8 cellular contexts compared by ENCODE assay signal in genomic region chr17:31093866-31094599, GRCh38. TPM values are rescaled to one million over a fixed set of nuclear protein-coding genes. Genes with fewer than 3 reads are reported as not detected.
DNase-seq lines count a peak whose midpoint lies in the region; ATAC-seq and TF ChIP-seq lines count a peak whose summit lies in the region.

No MANE protein-coding gene starts in this region.

- 21 to 23% (median 21%) methylated on average over 17 of the region's 17 CpGs for WGBS in adrenal gland, 4 donors
- WGBS in lower leg skin, 2 donors = 29% methylated on average over 17 of the region's 17 CpGs

- H3K9me3 ChIP-seq in adrenal gland (replicated peaks in 1 of 3) (no peaks in the 10 kb centered on the region), upper lobe of right lung (no peaks in the 10 kb centered on the region)

- H3K36me3 Mint-ChIP-seq in GM23338 (ENCODE audit: low read depth) = peaks cover 7% of the 10 kb centered on the region; the same call in 1 of the 3 replicates

- TF ChIP-seq CTCF in GM23338 (conservative IDR thresholded peaks at IDR 0.05; ENCODE audit: low read depth in 2 of 2) (no peak), adrenal gland (IDR thresholded peaks at IDR 0.05) (no peak), lower leg skin (IDR thresholded peaks at IDR 0.05) (no peak), upper lobe of right lung (IDR thresholded peaks at IDR 0.05) (no peak)

- peaks cover 9% of the 10 kb centered on the region for H3K4me1 Mint-ChIP-seq in GM23338

- peaks cover 3% of the 10 kb centered on the region for H3K4me1 ChIP-seq in ACC112 (ENCODE audit: control insufficient read depth, insufficient read depth, low read length, unreplicated experiment)
- peaks cover 14% of the 10 kb centered on the region for H3K4me1 ChIP-seq in GM23338 (ENCODE audit: insufficient read depth)
- peaks cover 0 to 5% of the 10 kb centered on the region in 2 donors for H3K4me1 ChIP-seq in adrenal gland (replicated peaks in 1 of 2)
- peaks cover 9% of the 10 kb centered on the region for H3K4me1 ChIP-seq in upper lobe of right lung

- H3K27me3 ChIP-seq in ACC112 (ENCODE audit: insufficient read depth, low read length) (no peaks in the 10 kb centered on the region), GM23338 (ENCODE audit: insufficient read depth) (no peaks in the 10 kb centered on the region), adrenal gland (no peaks in the 10 kb centered on the region), upper lobe of right lung (no peaks in the 10 kb centered on the region)

- H3F3A ChIP-seq in GM23338 (replicated peaks; ENCODE audit: low read depth) = no peaks in the 10 kb centered on the region; the same call in 1 of the 2 replicates

- peak overlapping the region; percentile 81 for H3K4me2 ChIP-seq in GM23338

- TF ChIP-seq POLR2A in adrenal gland (IDR thresholded peaks at IDR 0.05) (no peak), lower leg skin (IDR thresholded peaks at IDR 0.05) (no peak)

- peak; percentile 21 for DNase-seq in GM23338 (ENCODE audit: low spot score)
- peak in 1 of 7 donors; percentile 17 for DNase-seq in adrenal gland
- DNase-seq in lower leg skin (ENCODE audit: low spot score in 2 of 2) = no peak
- DNase-seq in upper lobe of right lung = no peak
- no peak for DNase-seq in NCI-H524 treated with DMSO at 0.1 percent for 48 hours (lab: John Stamatoyannopoulos, UW)
- no peak for DNase-seq in NOMO-1 (lab: John Stamatoyannopoulos, UW; ENCODE audit: unreplicated experiment in 2 of 2)
- DNase-seq in NCI-H1092 (lab: John Stamatoyannopoulos, UW) = no peak

- peak overlapping the region; percentile 87 for H3K4me3 Mint-ChIP-seq in GM23338

- H3K4me3 ChIP-seq in ACC112 (ENCODE audit: low read depth, low read length) (peak overlapping the region; percentile 94), GM23338 (peak overlapping the region; percentile 62), adrenal gland (peak overlapping the region in 2 of 4 donors; percentile 96), lower leg skin (ENCODE audit: low read depth, poor library complexity, severe bottlenecking) (peak overlapping the region; percentile 100), upper lobe of right lung (peak overlapping the region; percentile 86)

- H3K27ac Mint-ChIP-seq in GM23338 = peak overlapping the region; percentile 91

- H4K20me1 ChIP-seq in GM23338 (replicated peaks; ENCODE audit: insufficient read depth) = no peaks in the 10 kb centered on the region

- ATAC-seq in GM23338 = no peak
- ATAC-seq in upper lobe of right lung = no peak

- H2AFZ ChIP-seq in ACC112 (ENCODE audit: low read length, unreplicated experiment) = peak overlapping the region; percentile 90
- H2AFZ ChIP-seq in GM23338 = peak overlapping the region; percentile 80; the same call in 1 of the 2 replicates

- H3K9me3 Mint-ChIP-seq in GM23338 = no peaks in the 10 kb centered on the region

- H3K9me2 ChIP-seq in GM23338 (ENCODE audit: insufficient read depth) = no peaks in the 10 kb centered on the region

- peaks cover 30% of the 10 kb centered on the region for H3K79me2 ChIP-seq in ACC112 (ENCODE audit: control insufficient read depth, insufficient read depth, low read length, unreplicated experiment)
- H3K79me2 ChIP-seq in GM23338 (replicated peaks; ENCODE audit: insufficient read depth) = peaks cover 29% of the 10 kb centered on the region

- H3K27ac ChIP-seq in ACC112 (ENCODE audit: low read depth, low read length) (peak overlapping the region; percentile 80), GM23338 (ENCODE audit: low read depth) (peak overlapping the region; percentile 87), adrenal gland (peak overlapping the region; percentile 43 to 97 (median 94)), upper lobe of right lung (peak overlapping the region; percentile 93)

- no peaks in the 10 kb centered on the region for H3K36me3 ChIP-seq in ACC112 (ENCODE audit: insufficient read depth, low read length)
- no peaks in the 10 kb centered on the region; the same call in 1 of the 2 replicates for H3K36me3 ChIP-seq in GM23338 (ENCODE audit: insufficient read depth)
- H3K36me3 ChIP-seq in adrenal gland (replicated peaks in 1 of 2) = no peaks in the 10 kb centered on the region
- H3K36me3 ChIP-seq in upper lobe of right lung = no peaks in the 10 kb centered on the region

- intact Hi-C loops in adrenal gland (cut with DNase I) = no loop called here
- intact Hi-C loops in lower leg skin (cut with DNase I; ENCODE audit: low total_unique reads) = no loop called here
- intact Hi-C loops in upper lobe of right lung (cut with DNase I) = no loop called here

- H3K27me3 Mint-ChIP-seq in GM23338 (ENCODE audit: insufficient read depth, low read depth, poor library complexity) = peaks cover 19% of the 10 kb centered on the region

TF ChIP-seq in GM23338, 12 proteins besides CTCF, POLR2A, EP300 and RAD21 (continues in another document):
- TF ChIP-seq ZNF331 (CRISPR knock-in tag; IDR thresholded peaks at IDR 0.05; ENCODE audit: low read depth) (no peak), NANOG (IDR thresholded peaks at IDR 0.05; ENCODE audit: borderline replicate concordance) (no peak), CREB1 (CRISPR knock-in tag; IDR thresholded peaks at IDR 0.05; ENCODE audit: low read depth) (no peak), ETS1 (IDR thresholded peaks at IDR 0.05) (no peak), ZNF462 (CRISPR knock-in tag; IDR thresholded peaks at IDR 0.05) (no peak), EZH2phosphoT487 (IDR thresholded peaks at IDR 0.05; ENCODE audit: unreplicated experiment) (no peak)

RNA-seq across cellular contexts. Expression of gene NF1, which starts 0.7 kb away (rescaled TPM):
- 48.3 and 49.7 TPM in 2 replicates for total RNA-seq in GM23338 (2014; rRNA removed; shearing (Covaris generic))
- polyA plus RNA-seq in GM23338 (2016; fragmentation: Nextera tagmentation; extraction: Ambion mirVana) (11.9 and 16.3 TPM in 2 replicates), adrenal gland (10 to 100 TPM in 2 of 3 donors, 1 to 10 TPM in 1; 8.8 to 29.0 (median 11.5) TPM)
- total RNA-seq in adrenal gland (10 to 100 TPM; 49.5 to 91.3 (median 60.9) TPM), lower leg skin (10 to 100 TPM; 27.5 to 48.6 (median 34.3) TPM), upper lobe of right lung (61.6 TPM)
